11 cellular contexts compared by ENCODE assay signal in the genomic region with DNA sequence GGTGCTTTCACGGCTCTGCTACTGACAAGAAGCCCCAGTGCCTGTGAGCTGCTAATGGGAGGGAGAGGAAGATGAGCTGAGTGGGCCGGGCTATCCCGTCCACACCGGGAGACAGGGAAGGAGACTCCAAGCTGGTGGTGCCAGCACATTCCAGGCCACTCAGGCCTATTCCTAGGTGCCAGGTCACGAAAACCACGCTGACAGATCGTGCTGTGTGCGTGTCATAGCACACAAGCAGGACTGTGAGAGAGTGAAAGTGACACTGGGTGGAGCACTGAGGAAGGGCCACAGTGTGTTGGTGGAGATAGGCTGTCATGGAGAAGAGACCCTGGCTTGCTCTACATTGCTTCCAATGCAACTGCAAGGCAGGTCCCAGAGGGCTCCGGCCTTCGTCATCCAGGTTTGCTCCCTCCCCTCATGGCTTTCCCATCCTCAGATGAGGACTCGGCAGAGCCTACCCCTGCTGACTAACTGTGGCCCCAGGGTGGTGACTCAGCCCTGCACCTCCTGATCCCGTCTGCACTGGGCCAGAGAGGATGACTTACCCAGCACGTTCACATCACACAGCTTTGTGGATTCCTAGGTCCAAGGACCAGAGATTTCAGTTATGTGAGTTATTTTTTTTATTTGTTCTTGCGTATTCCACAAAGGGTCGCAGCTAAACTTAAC.
DNase-seq lines count a peak whose midpoint lies in the region; ATAC-seq, FAIRE-seq and TF ChIP-seq lines count a peak whose summit lies in the region.
"Had no signal": no experiment of that assay in that cellular context is flagged by ENCODE, and none has a peak within 500 bp of the region (broad histone marks: within the 10 kb centered on the region; RNA-seq: fewer than 3 reads in every experiment).

No MANE protein-coding gene starts in this region.

- H3K4me2 ChIP-seq in A549: peak overlapping the region; percentile 77
- peak overlapping the region; percentile 61 for H3K4me2 ChIP-seq in HCT116 (ENCODE audit: low read length)
- H3K4me2 ChIP-seq in keratinocyte (ENCODE audit: control insufficient read depth, extremely low read depth, insufficient read depth, low read depth, low read length): peak overlapping the region; percentile 1

- ATAC-seq in A549: peak; percentile 97
- ATAC-seq in HCT116: peak; percentile 93
- ATAC-seq in GM21737 (IDR thresholded peaks at IDR 0.05; ENCODE audit: unreplicated experiment): no peak
- ATAC-seq in activated naive CD8-positive, alpha-beta T cell treated with anti-CD3 and anti-CD28 coated beads, Interleukin-2, amount 50 U/mL, for 24 hours: no peak

- H3K27me3 ChIP-seq in HCT116 (ENCODE audit: insufficient read depth, low read length) (no peaks in the 10 kb centered on the region), keratinocyte (ENCODE audit: control insufficient read depth, extremely low read depth, insufficient read depth, low read length) (no peaks in the 10 kb centered on the region)

- H3K27ac Mint-ChIP-seq in activated naive CD8-positive, alpha-beta T cell treated with anti-CD3 and anti-CD28 coated beads, Interleukin-2, amount 50 U/mL, for 24 hours: no peak overlapping the region

- H3K4me1 ChIP-seq in A549 (peaks cover 53% of the 10 kb centered on the region), HCT116 (ENCODE audit: control insufficient read depth in 1 of 2, insufficient read depth in 2 of 2, low read length in 2 of 2) (peaks cover 0 to 20% of the 10 kb centered on the region in 2 experiments; a peak in 3 of 4 replicates), keratinocyte (ENCODE audit: control insufficient read depth, extremely low read depth, insufficient read depth, low read length) (peaks cover 17% of the 10 kb centered on the region)

- H2AFZ ChIP-seq in HCT116 (ENCODE audit: low read depth, low read length, poor library complexity, severe bottlenecking) (no peak overlapping the region), keratinocyte (ENCODE audit: control insufficient read depth, low read length) (no peak overlapping the region)

- no peak overlapping the region for H3K4me3 Mint-ChIP-seq in activated naive CD8-positive, alpha-beta T cell treated with anti-CD3 and anti-CD28 coated beads, Interleukin-2, amount 50 U/mL, for 24 hours

- no peaks in the 10 kb centered on the region for H4K20me1 ChIP-seq in HCT116 (ENCODE audit: insufficient read depth)
- peaks cover 22% of the 10 kb centered on the region for H4K20me1 ChIP-seq in keratinocyte (ENCODE audit: control insufficient read depth, extremely low read depth, insufficient read depth, low read length)

- in situ Hi-C loops in astrocyte of the cerebellum (cut with HindIII; ENCODE audit: low sequenced_read_pairs): no loop called here

- no TSS peak for BruUV-seq in HCT116 (replicated peaks; lab: Mats Ljungman, UMichigan)

- RAD21 ChIA-PET in HCT116 (lab: Charles Lee; ENCODE audit: low non-redundant PET in 1 of 2, low total read pairs in 2 of 2, uncharacterized antibody in 2 of 2, unreplicated experiment in 2 of 2): no interaction called here

- CTCF ChIA-PET in A549 (lab: Yijun Ruan, JAX) (interaction anchor here (0.8 to 5.3 kb wide), 6 partner anchors 60 to 412 kb away, joined by 3 to 44 read pairs (median 4); no protein-coding TSS in a partner anchor), HCT116 (lab: Charles Lee) (no interaction called here)

- intact Hi-C loops in HCT116 (cut with micrococcal nuclease): no loop called here

- WGBS in A549 (ENCODE audit: missing lambda C conversion rate): 17% methylated on average over 14 of the region's 15 CpGs

- peak; percentile 85 to 92 for DNase-seq in A549 (ENCODE audit: low read depth in 1 of 2, low spot score in 1 of 2)
- peak; percentile 53 for DNase-seq in HCT116 (ENCODE audit: low read depth, low spot score)
- DNase-seq in astrocyte of the cerebellum (ENCODE audit: low read depth): peak; percentile 54
- peak; percentile 85 for DNase-seq in keratinocyte (ENCODE audit: low read depth, low spot score)
- no peak for DNase-seq in NCI-H82 (lab: John Stamatoyannopoulos, UW)
- DNase-seq in activated naive CD8-positive, alpha-beta T cell treated with anti-CD3 and anti-CD28 coated beads, Interleukin-2, amount 50 U/mL, for 24 hours: no peak
- DNase-seq in COR-L47 (lab: John Stamatoyannopoulos, UW): no peak
- DNase-seq: activated CD4-positive, CD25-positive, alpha-beta regulatory T cell; amygdala; NCI-H2227 treated with DMSO at 0.1 percent for 48 hours had no signal

- H3K27ac ChIP-seq in A549: peak overlapping the region; percentile 78 to 92
- peak overlapping the region; percentile 7; the same call in 1 of the 2 replicates for H3K27ac ChIP-seq in HCT116 (ENCODE audit: low read depth, low read length)
- peak overlapping the region; percentile 81 for H3K27ac ChIP-seq in keratinocyte (ENCODE audit: control insufficient read depth, insufficient read depth, low read length)

- dilution Hi-C loops in keratinocyte (cut with MboI; ENCODE audit: extremely low pct_ligation_motif_present, low sequenced_read_pairs): no loop called here

- TF ChIP-seq RAD21 in A549 (conservative IDR thresholded peaks at IDR 0.05 in 1 of 2, IDR thresholded peaks at IDR 0.05 in 1 of 2): peak in 1 of 2 experiments; percentile 9; a peak in 1 of 5 replicates
- TF ChIP-seq RAD21 in HCT116 (IDR thresholded peaks at IDR 0.05; ENCODE audit: low read depth): no peak

- H3K9ac ChIP-seq in HCT116 (ENCODE audit: low read length) (peak overlapping the region; percentile 22), keratinocyte (ENCODE audit: control insufficient read depth, extremely low read depth, insufficient read depth, low read length) (peak overlapping the region; percentile 46)

- POLR2A ChIA-PET in A549 (lab: Yijun Ruan, JAX): no interaction called here
- POLR2A ChIA-PET in HCT116 (lab: Charles Lee): no interaction called here

- peaks cover 3 to 26% of the 10 kb centered on the region in 2 experiments; a peak in 2 of 4 replicates for H3K36me3 ChIP-seq in HCT116 (ENCODE audit: control insufficient read depth in 1 of 2, insufficient read depth in 2 of 2, low read length in 2 of 2)
- peaks cover 56 to 73% of the 10 kb centered on the region in 2 experiments for H3K36me3 ChIP-seq in keratinocyte (ENCODE audit: control insufficient read depth in 2 of 2, extremely low read depth in 1 of 2, insufficient read depth in 2 of 2, low read length in 2 of 2)

- no peaks in the 10 kb centered on the region for H3K9me3 Mint-ChIP-seq in activated naive CD8-positive, alpha-beta T cell treated with anti-CD3 and anti-CD28 coated beads, Interleukin-2, amount 50 U/mL, for 24 hours

- peaks cover 20% of the 10 kb centered on the region for H3K27me3 Mint-ChIP-seq in activated naive CD8-positive, alpha-beta T cell treated with anti-CD3 and anti-CD28 coated beads, Interleukin-2, amount 50 U/mL, for 24 hours

- no peak overlapping the region; the same call in 2 of the 3 replicates for H3K4me3 ChIP-seq in A549
- 0 out of 4 replicates have a peak overlapping the region, but pooled peaks of 1 of the 2 experiments have one; percentile 8 for H3K4me3 ChIP-seq in HCT116 (replicated peaks in 1 of 2; ENCODE audit: low read depth in 1 of 2, low read length in 2 of 2)
- no peak overlapping the region for H3K4me3 ChIP-seq in astrocyte of the cerebellum (ENCODE audit: low read depth, low read length)
- H3K4me3 ChIP-seq in keratinocyte (ENCODE audit: control insufficient read depth in 2 of 3, extremely low read depth in 1 of 3, insufficient read depth in 2 of 3, low read depth in 1 of 3, low read length in 3 of 3): peak overlapping the region in 1 of 3 experiments; percentile 1

- no peak; a peak in 1 of 5 replicates for TF ChIP-seq EP300 in A549 (IDR thresholded peaks at IDR 0.05)

- TF ChIP-seq POLR2A in A549 (IDR thresholded peaks at IDR 0.05; ENCODE audit: low read length): no peak
- TF ChIP-seq POLR2A in HCT116 (IDR thresholded peaks at IDR 0.05; ENCODE audit: borderline replicate concordance, extremely low read depth, insufficient read depth, insufficient read length): no peak

- peak; percentile 90 for FAIRE-seq in A549 (lab: Jason Lieb, UNC)
- FAIRE-seq in keratinocyte (lab: Jason Lieb, UNC): peak; percentile 97

- peaks cover 4% of the 10 kb centered on the region for H3K9me1 ChIP-seq in keratinocyte (ENCODE audit: control insufficient read depth, extremely low read depth, insufficient read depth, low read length)

- no peaks in the 10 kb centered on the region for H3K4me1 Mint-ChIP-seq in activated naive CD8-positive, alpha-beta T cell treated with anti-CD3 and anti-CD28 coated beads, Interleukin-2, amount 50 U/mL, for 24 hours

- H3K36me3 Mint-ChIP-seq in activated naive CD8-positive, alpha-beta T cell treated with anti-CD3 and anti-CD28 coated beads, Interleukin-2, amount 50 U/mL, for 24 hours (ENCODE audit: low read depth): no peaks in the 10 kb centered on the region

- no peaks in the 10 kb centered on the region for H3K9me2 ChIP-seq in HCT116 (ENCODE audit: insufficient read depth)

- TF ChIP-seq CTCF in A549 (IDR thresholded peaks at IDR 0.05) (no peak), HCT116 (IDR thresholded peaks at IDR 0.05 in 2 of 3, conservative IDR thresholded peaks at IDR 0.05 in 1 of 3; ENCODE audit: borderline replicate concordance in 1 of 3, insufficient read depth in 1 of 3, low read depth in 2 of 3, low read length in 2 of 3) (no peak), astrocyte of the cerebellum (IDR thresholded peaks at IDR 0.05; ENCODE audit: low read depth, low read length, missing control alignments) (no peak), keratinocyte (optimal IDR thresholded peaks at IDR 0.05 in 1 of 3, IDR thresholded peaks at IDR 0.05 in 1 of 3, conservative IDR thresholded peaks at IDR 0.05 in 1 of 3; ENCODE audit: extremely low read depth in 1 of 3, insufficient read depth in 2 of 3, low read length in 3 of 3) (no peak)

- H3K9me3 ChIP-seq in A549: no peaks in the 10 kb centered on the region
- no peaks in the 10 kb centered on the region for H3K9me3 ChIP-seq in HCT116 (ENCODE audit: control insufficient read depth in 1 of 2, insufficient read depth in 1 of 2, low read depth in 1 of 2, low read length in 2 of 2)
- H3K9me3 ChIP-seq in keratinocyte (ENCODE audit: control insufficient read depth, low read depth, low read length): no peaks in the 10 kb centered on the region

- H3K79me2 ChIP-seq in HCT116 (ENCODE audit: insufficient read depth, low read length): no peaks in the 10 kb centered on the region
- peaks cover 5% of the 10 kb centered on the region for H3K79me2 ChIP-seq in keratinocyte (ENCODE audit: control insufficient read depth, insufficient read depth, low read length)

TF ChIP-seq in A549, 52 proteins besides CTCF, POLR2A, EP300 and RAD21 (continues in another document):
- peak; percentile 18; the same call in 1 of the 2 replicates for TF ChIP-seq GATA3 (IDR thresholded peaks at IDR 0.05; ENCODE audit: borderline replicate concordance)

TF ChIP-seq in HCT116, 20 proteins besides CTCF, POLR2A, EP300 and RAD21 (continues in another document):
- TF ChIP-seq YY1 (IDR thresholded peaks at IDR 0.05; ENCODE audit: extremely low read depth, insufficient replicate concordance, low read depth, low read length): no peak
- TF ChIP-seq CBX3 (IDR thresholded peaks at IDR 0.05; ENCODE audit: low read depth): peak; percentile 57
- peak; percentile 39; the same call in 1 of the 2 replicates for TF ChIP-seq POLR2AphosphoS5 (IDR thresholded peaks at IDR 0.05; ENCODE audit: low read depth, low read length)
- TF ChIP-seq JUND (IDR thresholded peaks at IDR 0.05): peak; percentile 84

Comparison
In these comparisons a context has a peak if more than half of its experiments do, and no peak if none do; other contexts are left out.
1. ATAC-seq: peak in A549 (2 of 2) and HCT116 (single experiment); none in GM21737 (single experiment) and activated naive CD8-positive, alpha-beta T cell treated with anti-CD3 and anti-CD28 coated beads, Interleukin-2, amount 50 U/mL, for 24 hours (single experiment).
2. DNase-seq: peak in A549 (2 of 2), HCT116 (single experiment), astrocyte of the cerebellum (single experiment) and keratinocyte (single experiment); none in NCI-H82 (single experiment), activated naive CD8-positive, alpha-beta T cell treated with anti-CD3 and anti-CD28 coated beads, Interleukin-2, amount 50 U/mL, for 24 hours (single experiment) and COR-L47 (single experiment).
3. H3K27ac ChIP-seq: peak in every context shown above with its lines; median percentile 85 in A549; 81 in keratinocyte; 7 in HCT116.
4. H3K4me2 ChIP-seq: peak in every context shown above with its lines; median percentile 77 in A549; 61 in HCT116; 1 in keratinocyte.